Comparison of ENCODE assay signal across 28 cellular contexts in the genomic region with DNA sequence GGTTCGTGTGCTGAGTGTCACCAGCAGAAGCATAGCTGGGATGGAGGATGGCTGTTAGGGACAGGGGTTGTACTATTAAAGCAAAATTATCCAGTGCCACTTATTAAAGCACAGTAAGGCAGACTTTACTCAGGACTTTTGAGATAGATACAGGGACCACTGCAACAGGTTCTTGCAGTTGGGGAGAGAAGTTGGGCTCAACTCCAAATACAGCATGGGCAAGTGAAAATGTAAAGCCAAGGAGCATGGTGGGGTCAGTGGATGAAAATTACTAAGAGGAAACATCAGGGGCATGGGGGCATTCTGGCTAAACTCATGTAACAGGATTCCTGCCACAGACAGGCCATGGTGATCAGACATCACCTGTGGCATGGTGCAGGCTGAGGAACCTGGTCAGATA. TPM values are rescaled to one million over a fixed set of nuclear protein-coding genes. Genes with fewer than 3 reads are reported as not detected.
DNase-seq lines count a peak whose midpoint lies in the region; ATAC-seq, FAIRE-seq and TF ChIP-seq lines count a peak whose summit lies in the region.
"Had no signal": no experiment of that assay in that cellular context is flagged by ENCODE, and none has a peak within 500 bp of the region (broad histone marks: within the 10 kb centered on the region; RNA-seq: fewer than 3 reads in every experiment).

No MANE protein-coding gene starts in this region.

- WGBS in K562 (ENCODE audit: insufficient coverage, low coverage, missing lambda C conversion rate) = 0% methylated on average over 1 of the region's 1 CpG

- DNase-seq in K562 (ENCODE audit: extremely low read depth in 1 of 4, low spot score in 3 of 4) (no peak), neural crest cell (ENCODE audit: low read depth, low spot score) (no peak), NCI-H1417 treated with DMSO at 0.1 percent for 48 hours (lab: John Stamatoyannopoulos, UW) (no peak), SIG-M5 (lab: John Stamatoyannopoulos, UW) (no peak), COLO829 (ENCODE audit: low spot score) (no peak)
- DNase-seq in activated T-cell treated with anti-CD3 and anti-CD28 coated beads, Interleukin-2, amount 50 U/mL, for 24 hours = no peak
- DNase-seq: 8988T; ACHN; AML-193; BE2C; CD4-positive, CD25-positive, alpha-beta regulatory T cell; CD8-positive, alpha-beta T cell; DMS 273 treated with DMSO at 0.1 percent for 48 hours; DMS79; EL; GDM1; GM23248; H9; HFFc6 had no signal

- TF ChIP-seq RAD21 in K562 (CRISPR knock-in tag; conservative IDR thresholded peaks at IDR 0.05 in 1 of 2, IDR thresholded peaks at IDR 0.05 in 1 of 2) = no peak

- CTCF ChIA-PET in HEK293 (lab: Yijun Ruan, JAX) (no interaction called here), K562 (lab: Yijun Ruan, JAX; ENCODE audit: low intra/inter-chr PET ratio) (no interaction called here)

- H3K36me3 ChIP-seq in BLaER1 = no peaks in the 10 kb centered on the region
- H3K36me3 ChIP-seq in HEK293 (ENCODE audit: control insufficient read depth in 2 of 2, insufficient read depth in 1 of 2, low read length in 2 of 2) = no peaks in the 10 kb centered on the region
- H3K36me3 ChIP-seq in K562 (ENCODE audit: control insufficient read depth, insufficient read depth, low read length) = no peaks in the 10 kb centered on the region
- H3K36me3 ChIP-seq: BE2C had no signal

- H3K4me2 ChIP-seq in BLaER1 = peak overlapping the region; percentile 7; the same call in 1 of the 2 replicates
- H3K4me2 ChIP-seq in K562 (ENCODE audit: insufficient read depth, low read length) = no peak overlapping the region
- H3K4me2 ChIP-seq: A549 had no signal

- no peak for TF ChIP-seq POLR2A in K562 (conservative IDR thresholded peaks at IDR 0.05)

- H3K9ac ChIP-seq in BLaER1 = no peak overlapping the region
- H3K9ac ChIP-seq in K562 (ENCODE audit: insufficient read depth in 1 of 2, low read depth in 2 of 2, low read length in 2 of 2) = no peak overlapping the region
- H3K9ac ChIP-seq: GM23248 had no signal

- peak overlapping the region; percentile 30 for H3K27ac Mint-ChIP-seq in neural crest cell (ENCODE audit: unreplicated experiment)
- H3K27ac Mint-ChIP-seq in activated T-cell treated with anti-CD3 and anti-CD28 coated beads, Interleukin-2, amount 50 U/mL, for 24 hours = no peak overlapping the region
- H3K27ac Mint-ChIP-seq: CD4-positive, CD25-positive, alpha-beta regulatory T cell; CD8-positive, alpha-beta T cell; H9; HFFc6 had no signal

- H2AFZ ChIP-seq in K562 (ENCODE audit: low read depth, low read length) = no peak overlapping the region
- H2AFZ ChIP-seq: GM23248 had no signal

- H4K20me1 ChIP-seq in BLaER1 = no peaks in the 10 kb centered on the region
- H4K20me1 ChIP-seq in K562 (replicated peaks; ENCODE audit: control insufficient read depth, insufficient read depth, low read length) = no peaks in the 10 kb centered on the region

- no peaks in the 10 kb centered on the region for H3K36me3 Mint-ChIP-seq in neural crest cell (ENCODE audit: low read depth)
- H3K36me3 Mint-ChIP-seq in activated T-cell treated with anti-CD3 and anti-CD28 coated beads, Interleukin-2, amount 50 U/mL, for 24 hours (ENCODE audit: low read depth) = no peaks in the 10 kb centered on the region
- H3K36me3 Mint-ChIP-seq: CD4-positive, CD25-positive, alpha-beta regulatory T cell; CD8-positive, alpha-beta T cell had no signal

- peak; percentile 52 for FAIRE-seq in K562 (lab: Jason Lieb, UNC)
- FAIRE-seq: A549, D721Med, GM12878, GM19239 had no signal

- H3K4me3 ChIP-seq in BLaER1 (no peak overlapping the region), HEK293 (ENCODE audit: low read depth, low read length) (no peak overlapping the region), K562 (no peak overlapping the region)
- H3K4me3 ChIP-seq: A549, GM12878, GM23248 had no signal

- no peaks in the 10 kb centered on the region for H3K79me2 ChIP-seq in K562 (ENCODE audit: control insufficient read depth, insufficient read depth, low read length)

- H3K27me3 Mint-ChIP-seq in neural crest cell (ENCODE audit: low read depth) = peaks cover 58% of the 10 kb centered on the region
- H3K27me3 Mint-ChIP-seq in activated T-cell treated with anti-CD3 and anti-CD28 coated beads, Interleukin-2, amount 50 U/mL, for 24 hours = peaks cover 7% of the 10 kb centered on the region

- H3K4me3 Mint-ChIP-seq in neural crest cell = no peak overlapping the region
- no peak overlapping the region for H3K4me3 Mint-ChIP-seq in activated T-cell treated with anti-CD3 and anti-CD28 coated beads, Interleukin-2, amount 50 U/mL, for 24 hours
- H3K4me3 Mint-ChIP-seq: CD4-positive, CD25-positive, alpha-beta regulatory T cell; CD8-positive, alpha-beta T cell; H9; HFFc6 had no signal

- H3K9me3 ChIP-seq in BLaER1 = no peaks in the 10 kb centered on the region
- H3K9me3 ChIP-seq in HEK293 (ENCODE audit: control insufficient read depth, insufficient read depth, low read depth, low read length) = no peaks in the 10 kb centered on the region
- H3K9me3 ChIP-seq in K562 (replicated peaks; ENCODE audit: control insufficient read depth, insufficient read depth, low read depth, low read length) = no peaks in the 10 kb centered on the region
- H3K9me3 ChIP-seq: A549, BE2C had no signal

- no peaks in the 10 kb centered on the region for H3K4me1 Mint-ChIP-seq in neural crest cell
- no peaks in the 10 kb centered on the region for H3K4me1 Mint-ChIP-seq in activated T-cell treated with anti-CD3 and anti-CD28 coated beads, Interleukin-2, amount 50 U/mL, for 24 hours (ENCODE audit: low read depth)
- H3K4me1 Mint-ChIP-seq: CD4-positive, CD25-positive, alpha-beta regulatory T cell; H9 had no signal

- intact Hi-C loops in K562 (cut with micrococcal nuclease) = no loop called here

- ATAC-seq in K562 = no peak
- ATAC-seq: A549; CD8-positive, alpha-beta T cell; GM12878; HCT116 had no signal

- BruUV-seq in K562 (replicated peaks; lab: Mats Ljungman, UMichigan) = no TSS peak

- in situ Hi-C loops in K562 (cut with MboI) = no loop called here

- no peaks in the 10 kb centered on the region for H3K9me1 ChIP-seq in K562 (ENCODE audit: control insufficient read depth, insufficient read depth, low read length)

- no peaks in the 10 kb centered on the region for H3K27me3 ChIP-seq in BLaER1
- H3K27me3 ChIP-seq in K562 (ENCODE audit: control insufficient read depth in 2 of 2, insufficient read depth in 2 of 2, low read length in 2 of 2) = peaks cover 0 to 15% of the 10 kb centered on the region in 2 experiments; a peak in 2 of 5 replicates

- no peak overlapping the region for H3K27ac ChIP-seq in BLaER1
- H3K27ac ChIP-seq in HEK293 (ENCODE audit: extremely low read depth, low read depth, low read length) = no peak overlapping the region
- no peak overlapping the region for H3K27ac ChIP-seq in K562 (ENCODE audit: extremely low read depth, low read depth, low read length)
- H3K27ac ChIP-seq: A549, C4-2B, GM23248 had no signal

- H3K4me1 ChIP-seq in BLaER1 (peaks cover 52% of the 10 kb centered on the region), HEK293 (ENCODE audit: control insufficient read depth, insufficient read depth, low read length) (no peaks in the 10 kb centered on the region), K562 (replicated peaks in 1 of 2; ENCODE audit: control insufficient read depth in 2 of 2, insufficient read depth in 2 of 2, low read length in 2 of 2) (peaks cover 18 to 27% of the 10 kb centered on the region in 2 experiments; a peak in 4 of 5 replicates)
- H3K4me1 ChIP-seq: A549, BE2C had no signal

- H3K9me3 Mint-ChIP-seq in neural crest cell = no peaks in the 10 kb centered on the region
- H3K9me3 Mint-ChIP-seq in activated T-cell treated with anti-CD3 and anti-CD28 coated beads, Interleukin-2, amount 50 U/mL, for 24 hours = no peaks in the 10 kb centered on the region
- H3K9me3 Mint-ChIP-seq: CD8-positive, alpha-beta T cell; HFFc6 had no signal

- no peak for TF ChIP-seq EP300 in K562 (IDR thresholded peaks at IDR 0.05; ENCODE audit: low read length)

- POLR2A ChIA-PET in HEK293 (lab: Yijun Ruan, JAX) (interaction anchor here (0.6 kb wide), 1 partner anchor 1116 kb away, joined by 4 read pairs; no protein-coding TSS in a partner anchor), K562 (lab: Yijun Ruan, JAX) (no interaction called here)

- no peak for TF ChIP-seq CTCF in HEK293 (tag by site-specific recombination; IDR thresholded peaks at IDR 0.05)
- TF ChIP-seq CTCF in K562 (IDR thresholded peaks at IDR 0.05 in 2 of 3, conservative IDR thresholded peaks at IDR 0.05 in 1 of 3; ENCODE audit: insufficient read depth in 2 of 3, low read depth in 1 of 3, low read length in 3 of 3) = no peak
- no peak for TF ChIP-seq CTCF in neural crest cell (conservative IDR thresholded peaks at IDR 0.05)

RNA-seq across cellular contexts. Expression of a gene that starts 15.0 kb away (rescaled TPM):
- total RNA-seq in K562 (2011; cell fraction: chromatin; rRNA removed; ENCODE audit: low replicate concordance) = 0.58 and 3.3 TPM in 2 replicates
- 1.8 and 3.0 TPM in 2 replicates for total RNA-seq in K562 (2011; cell fraction: nucleolus; rRNA removed)
- total RNA-seq in K562 (2011; cell fraction: nucleoplasm; rRNA removed) = 2.1 TPM in 1 of 2 replicates, not detected in the other
- total RNA-seq in K562 (2014; rRNA removed) = 2.7 and 3.6 TPM in 2 replicates
- total RNA-seq in K562 (2014; rRNA removed; fragmentation: Illumina TruSeq; extraction: Trizol) = 1.3 and 1.7 TPM in 2 replicates
- total RNA-seq in K562 (2015; rRNA removed; fragmentation: Illumina TruSeq; extraction: Trizol) = 8.6 and 9.9 TPM in 2 replicates
- total RNA-seq in K562 (2021) = 1.7 and 1.9 TPM in 2 replicates
- 0.73 and 5.8 TPM in 2 replicates for polyA plus RNA-seq in K562 (2011; rRNA removed)
- 0.87 and 14.1 TPM in 2 replicates for polyA plus RNA-seq in K562 (2011; cell fraction: cytosol; rRNA removed)
- polyA plus RNA-seq in K562 (2011; cell fraction: nucleus; rRNA removed) = 1.0 and 19.2 TPM in 2 replicates
- 5.2 and 6.4 TPM in 2 replicates for polyA plus RNA-seq in K562 (2012)
- 2.9 and 3.1 TPM in 2 replicates for polyA plus RNA-seq in K562 (2014; fragmentation: Illumina TruSeq; extraction: Trizol)
- 1 to 10 TPM; 3.1 to 3.9 TPM for polyA plus RNA-seq in K562 (2014; fragmentation: Nextera tagmentation; extraction: Ambion mirVana)
- 1.9 and 2.0 TPM in 2 replicates for polyA plus RNA-seq in K562 (2014; rRNA removed)
- 0.51 and 7.6 TPM in 2 replicates for polyA minus RNA-seq in K562 (2011; rRNA and poly(A)+ RNA removed)
- polyA minus RNA-seq in K562 (2011; cell fraction: cytosol; rRNA and poly(A)+ RNA removed) = 3.8 TPM in 1 of 2 replicates, not detected in the other
- 0.44 and 1.3 TPM in 2 replicates for polyA minus RNA-seq in K562 (2011; cell fraction: nucleus; rRNA and poly(A)+ RNA removed)
- total RNA-seq in neural crest cell = not detected in 2 replicates
- total RNA-seq: CD4-positive, CD25-positive, alpha-beta regulatory T cell; CD8-positive, alpha-beta T cell; GM12878; GM23248; H4; H9 had no signal
- polyA plus RNA-seq: A549; CD4-positive, CD25-positive, alpha-beta regulatory T cell; GM12878; GM23248 had no signal

RNA-seq across cellular contexts. Expression of a gene that starts 15.2 kb away (rescaled TPM):
- total RNA-seq in K562 (2011; cell fraction: chromatin; rRNA removed; ENCODE audit: low replicate concordance) = not detected in 2 replicates
- total RNA-seq in K562 (2011; cell fraction: nucleolus; rRNA removed) = not detected in 2 replicates
- not detected in 2 replicates for total RNA-seq in K562 (2011; cell fraction: nucleoplasm; rRNA removed)
- not detected in 2 replicates for total RNA-seq in K562 (2014; rRNA removed)
- total RNA-seq in K562 (2014; rRNA removed; fragmentation: Illumina TruSeq; extraction: Trizol) = not detected in 2 replicates
- total RNA-seq in K562 (2015; rRNA removed; fragmentation: Illumina TruSeq; extraction: Trizol) = not detected in 2 replicates
- not detected in 2 replicates for total RNA-seq in K562 (2021)
- polyA plus RNA-seq in K562 (2011; rRNA removed) = 0.31 TPM in 1 of 2 replicates, not detected in the other
- polyA plus RNA-seq in K562 (2011; cell fraction: cytosol; rRNA removed) = 0.58 TPM in 1 of 2 replicates, not detected in the other
- not detected in 2 replicates for polyA plus RNA-seq in K562 (2011; cell fraction: nucleus; rRNA removed)
- polyA plus RNA-seq in K562 (2012) = not detected in 2 replicates
- polyA plus RNA-seq in K562 (2014; fragmentation: Illumina TruSeq; extraction: Trizol) = not detected in 2 replicates
- polyA plus RNA-seq in K562 (2014; fragmentation: Nextera tagmentation; extraction: Ambion mirVana) = not detected
- not detected in 2 replicates for polyA plus RNA-seq in K562 (2014; rRNA removed)
- polyA minus RNA-seq in K562 (2011; rRNA and poly(A)+ RNA removed) = not detected in 2 replicates
- not detected in 2 replicates for polyA minus RNA-seq in K562 (2011; cell fraction: cytosol; rRNA and poly(A)+ RNA removed)
- not detected in 2 replicates for polyA minus RNA-seq in K562 (2011; cell fraction: nucleus; rRNA and poly(A)+ RNA removed)
- total RNA-seq in neural crest cell = not detected in 2 replicates
- total RNA-seq: CD8-positive, alpha-beta T cell; GM12878; GM23248; H4 had no signal
- polyA plus RNA-seq: CD4-positive, CD25-positive, alpha-beta regulatory T cell; GM12878; GM23248 had no signal

RNA-seq across cellular contexts. Expression of a gene that starts 29.3 kb away (rescaled TPM):
- not detected in 2 replicates for total RNA-seq in K562 (2011; cell fraction: chromatin; rRNA removed; ENCODE audit: low replicate concordance)
- 0.17 TPM in 1 of 2 replicates, not detected in the other for total RNA-seq in K562 (2011; cell fraction: nucleolus; rRNA removed)
- total RNA-seq in K562 (2011; cell fraction: nucleoplasm; rRNA removed) = not detected in 2 replicates
- total RNA-seq in K562 (2014; rRNA removed) (0.05 TPM in 1 of 2 replicates, not detected in the other), K562 (2014; rRNA removed; fragmentation: Illumina TruSeq; extraction: Trizol) (not detected in 2 replicates), K562 (2015; rRNA removed; fragmentation: Illumina TruSeq; extraction: Trizol) (not detected in 2 replicates), K562 (2021) (0.13 TPM in 2 replicates), neural crest cell (12.1 and 14.5 TPM in 2 replicates)
- polyA plus RNA-seq in K562 (2011; rRNA removed) (0.38 and 0.51 TPM in 2 replicates), K562 (2014; fragmentation: Illumina TruSeq; extraction: Trizol) (0.16 and 0.30 TPM in 2 replicates), K562 (2014; fragmentation: Nextera tagmentation; extraction: Ambion mirVana) (not detected), K562 (2014; rRNA removed) (0.03 TPM in 1 of 2 replicates, not detected in the other)
- 0.44 and 0.58 TPM in 2 replicates for polyA plus RNA-seq in K562 (2011; cell fraction: cytosol; rRNA removed)
- polyA plus RNA-seq in K562 (2011; cell fraction: nucleus; rRNA removed) = 0.41 and 0.48 TPM in 2 replicates
- 0.04 and 0.08 TPM in 2 replicates for polyA plus RNA-seq in K562 (2012)
- polyA minus RNA-seq in K562 (2011; rRNA and poly(A)+ RNA removed) = 0.21 and 0.28 TPM in 2 replicates
- polyA minus RNA-seq in K562 (2011; cell fraction: cytosol; rRNA and poly(A)+ RNA removed) = 0.57 TPM in 1 of 2 replicates, not detected in the other
- polyA minus RNA-seq in K562 (2011; cell fraction: nucleus; rRNA and poly(A)+ RNA removed) = 0.13 TPM in 1 of 2 replicates, not detected in the other
- total RNA-seq: GM12878 had no signal

RNA-seq across cellular contexts. Expression of a gene that starts 32.7 kb away (rescaled TPM):
- total RNA-seq in K562 (2011; cell fraction: chromatin; rRNA removed; ENCODE audit: low replicate concordance) = not detected in 2 replicates
- total RNA-seq in K562 (2011; cell fraction: nucleolus; rRNA removed) = not detected in 2 replicates
- total RNA-seq in K562 (2011; cell fraction: nucleoplasm; rRNA removed) = not detected in 2 replicates
- total RNA-seq in K562 (2014; rRNA removed) (not detected in 2 replicates), K562 (2014; rRNA removed; fragmentation: Illumina TruSeq; extraction: Trizol) (not detected in 2 replicates), K562 (2015; rRNA removed; fragmentation: Illumina TruSeq; extraction: Trizol) (not detected in 2 replicates), K562 (2021) (not detected in 2 replicates), neural crest cell (not detected in 2 replicates)
- polyA plus RNA-seq in K562 (2011; rRNA removed) (not detected in 2 replicates), K562 (2014; fragmentation: Illumina TruSeq; extraction: Trizol) (not detected in 2 replicates), K562 (2014; fragmentation: Nextera tagmentation; extraction: Ambion mirVana) (not detected), K562 (2014; rRNA removed) (not detected in 2 replicates)
- polyA plus RNA-seq in K562 (2011; cell fraction: cytosol; rRNA removed) = not detected in 2 replicates
- polyA plus RNA-seq in K562 (2011; cell fraction: nucleus; rRNA removed) = not detected in 2 replicates
- polyA plus RNA-seq in K562 (2012) = 0.16 TPM in 1 of 2 replicates, not detected in the other
- polyA minus RNA-seq in K562 (2011; rRNA and poly(A)+ RNA removed) = not detected in 2 replicates
- not detected in 2 replicates for polyA minus RNA-seq in K562 (2011; cell fraction: cytosol; rRNA and poly(A)+ RNA removed)
- polyA minus RNA-seq in K562 (2011; cell fraction: nucleus; rRNA and poly(A)+ RNA removed) = not detected in 2 replicates
- total RNA-seq: CD4-positive, CD25-positive, alpha-beta regulatory T cell; CD8-positive, alpha-beta T cell; GM12878; GM23248; H4; HFFc6 had no signal
- polyA plus RNA-seq: CD4-positive, CD25-positive, alpha-beta regulatory T cell; GM23248 had no signal

Comparison
In these comparisons a context has a peak if more than half of its experiments do, and no peak if none do; other contexts are left out.
1. RNA of a gene that starts 29.3 kb away (total RNA-seq): 12.1 to 14.5 TPM in neural crest cell; 0.05 to 0.17 TPM in K562; every median in the first group is over 10 times any median in the second.